18 cellular contexts compared by ENCODE assay signal in genomic region chr11:115462004-115462541, GRCh38. TPM values are rescaled to one million over a fixed set of nuclear protein-coding genes. Genes with fewer than 3 reads are reported as not detected.
DNase-seq lines count a peak whose midpoint lies in the region; ATAC-seq and TF ChIP-seq lines count a peak whose summit lies in the region.
"Had no signal": no experiment of that assay in that cellular context is flagged by ENCODE, and none has a peak within 500 bp of the region (broad histone marks: within the 10 kb centered on the region; RNA-seq: fewer than 3 reads in every experiment).

No MANE protein-coding gene starts in this region.

- peak; percentile 50 for ATAC-seq in body of pancreas
- peak; percentile 85 for ATAC-seq in left ventricle myocardium superior
- ATAC-seq in GM19023 (IDR thresholded peaks at IDR 0.05; ENCODE audit: unreplicated experiment) = no peak
- no peak for ATAC-seq in T-helper 17 cell
- ATAC-seq: lower lobe of right lung; stimulated activated effector memory CD8-positive, alpha-beta T cell treated with anti-CD3 and anti-CD28 coated beads, Interleukin-12 subunit alpha, Interleukin-12 subunit beta, amount 100 ng/mL, for 72 hours had no signal

- no peaks in the 10 kb centered on the region for H3K79me2 ChIP-seq in H9 (ENCODE audit: insufficient read depth, low read length)

- H2BK15ac ChIP-seq in H9 (ENCODE audit: low read depth, low read length) = no peak overlapping the region

- peaks cover 3% of the 10 kb centered on the region for H3K27me3 Mint-ChIP-seq in H9 (ENCODE audit: low read depth)
- no peaks in the 10 kb centered on the region for H3K27me3 Mint-ChIP-seq in nephron (ENCODE audit: low read depth)
- peaks cover 2% of the 10 kb centered on the region for H3K27me3 Mint-ChIP-seq in endothelial cell (ENCODE audit: unreplicated experiment)
- no peaks in the 10 kb centered on the region for H3K27me3 Mint-ChIP-seq in T-helper 17 cell

- no peak overlapping the region for H3K56ac ChIP-seq in H9 (ENCODE audit: insufficient read length, low read depth, low read length)

- H2AFZ ChIP-seq in H9 (ENCODE audit: low read length) = no peak overlapping the region

- no peak overlapping the region for H2AK5ac ChIP-seq in H9 (ENCODE audit: insufficient read length, low read length)

- intact Hi-C loops in body of pancreas (cut with DNase I) = no loop called here
- intact Hi-C loops in left ventricle myocardium superior (cut with micrococcal nuclease) = no loop called here

- H3K4me1 ChIP-seq in H9 (ENCODE audit: insufficient read depth, low read length) (peaks cover 3% of the 10 kb centered on the region; the same call in 1 of the 2 replicates), body of pancreas (no peaks in the 10 kb centered on the region)

- H3K27ac ChIP-seq in H9 (ENCODE audit: insufficient read length, low read depth, low read length) (no peak overlapping the region), body of pancreas (peak overlapping the region in 3 of 4 donors; percentile 28 to 59 (median 32))
- H3K27ac ChIP-seq: epithelial cell of prostate, lower lobe of right lung had no signal

- no peak overlapping the region for H2BK20ac ChIP-seq in H9 (ENCODE audit: low read depth, low read length, poor library complexity, severe bottlenecking)

- H3K4me3 Mint-ChIP-seq in H9 (no peak overlapping the region), nephron (peak overlapping the region in 2 of 3 experiments; percentile 14 to 54), endothelial cell (ENCODE audit: unreplicated experiment) (no peak overlapping the region), T-helper 17 cell (no peak overlapping the region)
- H3K4me3 Mint-ChIP-seq: stimulated activated effector memory CD8-positive, alpha-beta T cell treated with anti-CD3 and anti-CD28 coated beads, Interleukin-12 subunit alpha, Interleukin-12 subunit beta, amount 100 ng/mL, for 72 hours had no signal

- no peak overlapping the region for H3T11ph ChIP-seq in H9 (ENCODE audit: low read length)

- H3K4me2 ChIP-seq in H9 (ENCODE audit: insufficient read depth, insufficient read length, low read length) = no peak overlapping the region

- no peak overlapping the region for H3K4ac ChIP-seq in H9 (ENCODE audit: low read depth, low read length)

- no peak overlapping the region for H4K8ac ChIP-seq in H9 (replicated peaks; ENCODE audit: insufficient read length, low read depth, low read length)

- TF ChIP-seq CTCF in H9 (conservative IDR thresholded peaks at IDR 0.05) = no peak
- peak in 1 of 7 experiments; percentile 31 for TF ChIP-seq CTCF in body of pancreas (IDR thresholded peaks at IDR 0.05)
- peak in 2 of 3 experiments; percentile 10 to 18 for TF ChIP-seq CTCF in nephron (IDR thresholded peaks at IDR 0.05; ENCODE audit: unreplicated experiment in 3 of 3)
- TF ChIP-seq CTCF in endothelial cell (IDR thresholded peaks at IDR 0.05; ENCODE audit: unreplicated experiment) = no peak

- WGBS in H9 (ENCODE audit: extremely low coverage, insufficient read length, low lambda C conversion rate) = no CpG with 5 or more reads among the region's 18 CpGs
- WGBS in body of pancreas, 2 donors = 24 to 26% methylated on average over 18 of the region's 18 CpGs

- no peak overlapping the region for H2BK5ac ChIP-seq in H9 (ENCODE audit: insufficient read length, low read length)

- DNase-seq in H9 = peak; percentile 40
- peak; percentile 10 to 28 (median 18) for DNase-seq in body of pancreas
- DNase-seq in left ventricle myocardium superior = peak; percentile 44
- DNase-seq in endothelial cell (ENCODE audit: low spot score) = no peak
- DNase-seq in COLO668 (lab: John Stamatoyannopoulos, UW; ENCODE audit: unreplicated experiment) = no peak
- no peak for DNase-seq in T-helper 17 cell
- DNase-seq: activated CD4-positive, alpha-beta T cell treated with anti-CD3 and anti-CD28 coated beads for 48 hours; dermis blood vessel endothelial cell; DMS79; H7; KG1; lower lobe of right lung; NCI-H1694; NCI-H774 had no signal

- no peak overlapping the region for H3K4me3 ChIP-seq in body of pancreas
- H3K4me3 ChIP-seq: lower lobe of right lung had no signal

- no peak overlapping the region for H3K18ac ChIP-seq in H9 (ENCODE audit: insufficient read length, low read depth, low read length)

- H2BK120ac ChIP-seq in H9 (ENCODE audit: low read depth, low read length, poor library complexity, severe bottlenecking) = no peak overlapping the region

- no peaks in the 10 kb centered on the region for H3K23me2 ChIP-seq in H9 (ENCODE audit: insufficient read length, low read depth, low read length, poor library complexity, severe bottlenecking)

- TF ChIP-seq POLR2A in body of pancreas (IDR thresholded peaks at IDR 0.05) = no peak

- H4K91ac ChIP-seq in H9 (ENCODE audit: insufficient read length, low read depth, low read length) = no peak overlapping the region

- no peak overlapping the region for H2BK12ac ChIP-seq in H9 (ENCODE audit: insufficient read length, low read depth, low read length)

- H3K36me3 Mint-ChIP-seq in H9 (ENCODE audit: insufficient read depth in 1 of 3, low read depth in 3 of 3) (no peaks in the 10 kb centered on the region), nephron (ENCODE audit: low read depth) (no peaks in the 10 kb centered on the region), endothelial cell (ENCODE audit: low read depth, unreplicated experiment) (no peaks in the 10 kb centered on the region), T-helper 17 cell (ENCODE audit: low read depth) (no peaks in the 10 kb centered on the region)
- H3K36me3 Mint-ChIP-seq: stimulated activated effector memory CD8-positive, alpha-beta T cell treated with anti-CD3 and anti-CD28 coated beads, Interleukin-12 subunit alpha, Interleukin-12 subunit beta, amount 100 ng/mL, for 72 hours had no signal

- no peaks in the 10 kb centered on the region for H3K36me3 ChIP-seq in body of pancreas (replicated peaks in 1 of 2; ENCODE audit: insufficient read depth in 1 of 2, low read depth in 2 of 2)
- H3K36me3 ChIP-seq: lower lobe of right lung had no signal

- H3K27me3 ChIP-seq in H9 (ENCODE audit: insufficient read depth, low read length) = no peaks in the 10 kb centered on the region
- H3K27me3 ChIP-seq in body of pancreas = no peaks in the 10 kb centered on the region

- H3K9ac ChIP-seq in H9 (ENCODE audit: extremely low read depth, insufficient read length, low read length) = no peak overlapping the region

- H4K20me1 ChIP-seq in H9 (ENCODE audit: control insufficient read depth, insufficient read depth, insufficient read length) = no peaks in the 10 kb centered on the region

- no peak overlapping the region for H3K23ac ChIP-seq in H9 (ENCODE audit: insufficient read length, low read depth, low read length)

- H4K5ac ChIP-seq in H9 (ENCODE audit: insufficient read length, low read depth, low read length) = no peak overlapping the region

- H3K9me3 Mint-ChIP-seq in H9 (no peaks in the 10 kb centered on the region), nephron (no peaks in the 10 kb centered on the region), endothelial cell (ENCODE audit: unreplicated experiment) (no peaks in the 10 kb centered on the region)
- H3K9me3 Mint-ChIP-seq: stimulated activated effector memory CD8-positive, alpha-beta T cell treated with anti-CD3 and anti-CD28 coated beads, Interleukin-12 subunit alpha, Interleukin-12 subunit beta, amount 100 ng/mL, for 72 hours had no signal

- no peak overlapping the region for H3K14ac ChIP-seq in H9 (ENCODE audit: insufficient read depth, low read length)

- H3K79me1 ChIP-seq in H9 (ENCODE audit: insufficient read depth, low read depth, low read length, poor library complexity, severe bottlenecking) = no peaks in the 10 kb centered on the region

- H3K4me1 Mint-ChIP-seq in H9 (peaks cover 20 to 21% of the 10 kb centered on the region in 2 experiments), nephron (peaks cover 21% of the 10 kb centered on the region), endothelial cell (ENCODE audit: unreplicated experiment) (peaks cover 15% of the 10 kb centered on the region), T-helper 17 cell (no peaks in the 10 kb centered on the region)
- H3K4me1 Mint-ChIP-seq: stimulated activated effector memory CD8-positive, alpha-beta T cell treated with anti-CD3 and anti-CD28 coated beads, Interleukin-12 subunit alpha, Interleukin-12 subunit beta, amount 100 ng/mL, for 72 hours had no signal

- H3K9me3 ChIP-seq in H9 (ENCODE audit: control insufficient read depth, low read depth, low read length) (no peaks in the 10 kb centered on the region), body of pancreas (no peaks in the 10 kb centered on the region), T-helper 17 cell (ENCODE audit: control insufficient read depth, low read length, poor library complexity, severe bottlenecking) (no peaks in the 10 kb centered on the region)
- H3K9me3 ChIP-seq: lower lobe of right lung had no signal

- peak overlapping the region in 1 of 3 experiments; percentile 1; a peak in 1 of 7 replicates for H3K27ac Mint-ChIP-seq in H9
- peak overlapping the region; percentile 17 to 75 (median 29) for H3K27ac Mint-ChIP-seq in nephron
- no peak overlapping the region for H3K27ac Mint-ChIP-seq in endothelial cell (ENCODE audit: unreplicated experiment)
- no peak overlapping the region for H3K27ac Mint-ChIP-seq in T-helper 17 cell
- H3K27ac Mint-ChIP-seq: stimulated activated effector memory CD8-positive, alpha-beta T cell treated with anti-CD3 and anti-CD28 coated beads, Interleukin-12 subunit alpha, Interleukin-12 subunit beta, amount 100 ng/mL, for 72 hours had no signal

RNA-seq across cellular contexts. Expression of gene CADM1, which starts 42.1 kb away (rescaled TPM):
- total RNA-seq in H9 (2021) (11.9 and 12.5 TPM in 2 replicates), body of pancreas (10 to 100 TPM; 12.5 to 13.7 TPM), left ventricle myocardium superior (38.5 TPM), endothelial cell (ENCODE audit: unreplicated experiment) (65.5 TPM), T-helper 17 cell (1 to 10 TPM in 1 of 2 donors, under 1 TPM in 1; 0.81 to 2.2 TPM)

Comparison
In these comparisons a context has a peak if more than half of its experiments do, and no peak if none do; other contexts are left out.
1. DNase-seq: peak in H9 (single experiment), body of pancreas (4 of 4) and left ventricle myocardium superior (single experiment); none in endothelial cell (single experiment), COLO668 (single experiment) and T-helper 17 cell (0 of 3).
2. H3K27ac Mint-ChIP-seq: peak in nephron (3 of 3); none in endothelial cell (single experiment) and T-helper 17 cell (single experiment).
3. H3K4me3 Mint-ChIP-seq: peak in nephron (2 of 3); none in H9 (0 of 2), endothelial cell (single experiment) and T-helper 17 cell (single experiment).
4. CTCF ChIP-seq: peak in nephron (2 of 3); none in H9 (single experiment) and endothelial cell (single experiment).
5. ATAC-seq: peak in body of pancreas (single experiment) and left ventricle myocardium superior (single experiment); none in GM19023 (single experiment) and T-helper 17 cell (single experiment).